Comparison of ENCODE assay signal across 27 cellular contexts in the genomic region with DNA sequence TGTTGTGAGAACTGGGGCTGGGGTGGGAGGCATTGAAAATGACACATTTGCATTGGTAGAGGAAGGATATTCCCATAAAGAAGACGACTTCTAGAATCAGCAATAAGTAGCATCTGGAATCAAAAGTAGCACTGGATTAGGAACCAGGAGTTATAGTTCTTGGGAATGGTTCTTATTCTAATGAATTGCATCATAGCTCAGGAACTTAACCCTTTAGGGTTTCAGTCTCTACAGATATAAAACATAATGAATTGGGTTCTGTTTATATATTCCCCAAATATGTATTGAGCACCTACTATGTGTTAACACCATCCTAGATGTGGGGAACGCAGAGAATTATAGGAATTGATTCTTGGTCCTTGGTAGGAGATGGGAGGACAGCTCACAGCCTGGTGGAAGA.
"Had no signal": no experiment of that assay in that cellular context is flagged by ENCODE, and none has a peak within 500 bp of the region (broad histone marks: within the 10 kb centered on the region; RNA-seq: fewer than 3 reads in every experiment).

No MANE protein-coding gene starts in this region.

- H3K4me3 ChIP-seq: colonic mucosa, esophagus squamous epithelium, gastrocnemius medialis, heart right ventricle, left lung, lower lobe of right lung, mucosa of descending colon had no signal

- H3K27me3 Mint-ChIP-seq: dendritic cell treated with granulocyte-macrophage colony-stimulating factor and Interleukin-4, amounts not matched to agents 40 ng/mL and 50 ng/mL, for 4 days; effector memory CD8-positive, alpha-beta T cell had no signal

- H3K4me3 Mint-ChIP-seq: dendritic cell treated with granulocyte-macrophage colony-stimulating factor and Interleukin-4, amounts not matched to agents 40 ng/mL and 50 ng/mL, for 4 days; effector memory CD8-positive, alpha-beta T cell; endodermal cell; mesothelial cell of epicardium; naive B cell had no signal

- H3K27me3 ChIP-seq: colonic mucosa, esophagus squamous epithelium, gastrocnemius medialis, heart right ventricle, left lung had no signal

- H3K27ac Mint-ChIP-seq: dendritic cell treated with granulocyte-macrophage colony-stimulating factor and Interleukin-4, amounts not matched to agents 40 ng/mL and 50 ng/mL, for 4 days; effector memory CD8-positive, alpha-beta T cell; endodermal cell; mesothelial cell of epicardium had no signal

- H3K27ac ChIP-seq: colonic mucosa, epithelial cell of prostate, esophagus squamous epithelium, gastrocnemius medialis, heart right ventricle, left lung, lower lobe of right lung had no signal

- H3K9me3 Mint-ChIP-seq: dendritic cell treated with granulocyte-macrophage colony-stimulating factor and Interleukin-4, amounts not matched to agents 40 ng/mL and 50 ng/mL, for 4 days; effector memory CD8-positive, alpha-beta T cell; endodermal cell; mesothelial cell of epicardium had no signal

- H3K9me3 ChIP-seq: colonic mucosa, esophagus squamous epithelium, gastrocnemius medialis, heart right ventricle, left lung, lower lobe of right lung, mucosa of descending colon had no signal

- ATAC-seq: effector memory CD8-positive, alpha-beta T cell; esophagus mucosa; gastrocnemius medialis; heart right ventricle; left cardiac atrium; left lung; left ventricle myocardium superior; lower lobe of right lung; mucosa of descending colon had no signal

- H3K4me1 ChIP-seq: colonic mucosa, esophagus squamous epithelium, gastrocnemius medialis, heart right ventricle, left lung, lower lobe of right lung had no signal

- H3K36me3 Mint-ChIP-seq: mesothelial cell of epicardium, naive B cell had no signal

- DNase-seq: colonic mucosa; cortex of kidney; effector CD8-positive, alpha-beta T cell; effector memory CD8-positive, alpha-beta T cell; endodermal cell; erythroblast; esophagus squamous epithelium; foreskin fibroblast; foreskin melanocyte; gastrocnemius medialis; glutamatergic neuron; head of caudate nucleus; heart right ventricle; hippocampal formation; left cardiac atrium; left lung; left ventricle myocardium superior; lower lobe of right lung; mesenchymal stem cell; mucosa of descending colon; naive B cell had no signal

- FAIRE-seq: endometrium, islet of Langerhans had no signal

- H3K4me1 Mint-ChIP-seq: endodermal cell, mesothelial cell of epicardium had no signal

- H3K36me3 ChIP-seq: colonic mucosa, esophagus squamous epithelium, gastrocnemius medialis, heart right ventricle, left lung, lower lobe of right lung had no signal
